In the genomic region with DNA sequence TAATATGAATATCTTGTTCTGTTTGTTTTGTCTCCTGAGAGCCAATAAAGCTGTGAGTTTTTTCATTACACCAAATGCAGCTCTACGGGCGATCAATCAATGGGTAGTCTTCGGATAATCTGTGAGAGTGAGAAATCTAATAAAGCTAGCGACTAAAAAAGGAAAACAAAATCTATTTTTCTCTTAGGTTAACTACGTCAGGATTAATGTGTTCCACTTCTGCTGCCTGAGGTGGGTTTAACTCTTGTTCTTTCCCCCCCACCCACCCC, we compare ENCODE assay signal across 10 cellular contexts.
DNase-seq lines count a peak whose midpoint lies in the region; ATAC-seq and TF ChIP-seq lines count a peak whose summit lies in the region.
"Had no signal": no experiment of that assay in that cellular context is flagged by ENCODE, and none has a peak within 500 bp of the region (broad histone marks: within the 10 kb centered on the region; RNA-seq: fewer than 3 reads in every experiment).

No MANE protein-coding gene starts in this region.

- TF ChIP-seq CTCF in Caco-2 (IDR thresholded peaks at IDR 0.05; ENCODE audit: insufficient read depth in 1 of 2, low read depth in 1 of 2, low read length in 1 of 2, severe bottlenecking in 1 of 2, unreplicated experiment in 1 of 2), result no peak

- no TSS peak for BruUV-seq in Caco-2 (replicated peaks; lab: Mats Ljungman, UMichigan)

- peak overlapping the region; percentile 77 for H3K9ac ChIP-seq in mucosa of stomach (ENCODE audit: low read length)

- H3K27me3 ChIP-seq in Caco-2 (replicated peaks; ENCODE audit: control insufficient read depth, insufficient read depth, low read length) (no peaks in the 10 kb centered on the region), mucosa of stomach (ENCODE audit: control insufficient read depth, insufficient read depth, low read length) (no peaks in the 10 kb centered on the region)

- no peak for ATAC-seq in central memory CD8-positive, alpha-beta T cell (replicated peaks; ENCODE audit: extremely low read depth, poor library complexity, severe bottlenecking)

- CTCF ChIA-PET in Caco-2 (lab: Charles Lee), result no interaction called here

- no peaks in the 10 kb centered on the region for H3K4me1 Mint-ChIP-seq in Caco-2 (ENCODE audit: low read depth, unreplicated experiment)
- H3K4me1 Mint-ChIP-seq in central memory CD8-positive, alpha-beta T cell, result peaks cover 50% of the 10 kb centered on the region

- H3K4me3 ChIP-seq in Caco-2 (ENCODE audit: low read depth, low read length), result peak overlapping the region; percentile 50
- H3K4me3 ChIP-seq in mucosa of stomach (ENCODE audit: low read length), result peak overlapping the region; percentile 43

- H3K4me3 Mint-ChIP-seq in Caco-2 (ENCODE audit: unreplicated experiment), result peak overlapping the region; percentile 80
- H3K4me3 Mint-ChIP-seq in central memory CD8-positive, alpha-beta T cell, result peak overlapping the region; percentile 83

- no peaks in the 10 kb centered on the region for H3K36me3 Mint-ChIP-seq in Caco-2 (ENCODE audit: insufficient read depth, unreplicated experiment)
- peaks cover 3% of the 10 kb centered on the region for H3K36me3 Mint-ChIP-seq in central memory CD8-positive, alpha-beta T cell (ENCODE audit: insufficient read depth)

- no peaks in the 10 kb centered on the region for H3K9me3 Mint-ChIP-seq in Caco-2 (ENCODE audit: unreplicated experiment)
- H3K9me3 Mint-ChIP-seq in central memory CD8-positive, alpha-beta T cell, result no peaks in the 10 kb centered on the region

- H3K4me1 ChIP-seq in Caco-2, result peaks cover 6% of the 10 kb centered on the region; the same call in 1 of the 2 replicates
- peaks cover 4% of the 10 kb centered on the region for H3K4me1 ChIP-seq in mucosa of stomach (ENCODE audit: control insufficient read depth, insufficient read depth, low read length)
- H3K4me1 ChIP-seq: esophagus muscularis mucosa had no signal

- H3K9me3 ChIP-seq in Caco-2, result no peaks in the 10 kb centered on the region
- no peaks in the 10 kb centered on the region for H3K9me3 ChIP-seq in KOPT-K1 (ENCODE audit: insufficient read depth, low read length, poor library complexity, severe bottlenecking)
- no peaks in the 10 kb centered on the region for H3K9me3 ChIP-seq in mucosa of stomach (ENCODE audit: control insufficient read depth, low read length)
- H3K9me3 ChIP-seq: esophagus muscularis mucosa had no signal

- intact Hi-C loops in Caco-2 (cut with micrococcal nuclease; ENCODE audit: unreplicated experiment), result no loop called here

- no peak for DNase-seq in Caco-2
- no peak for DNase-seq in central memory CD8-positive, alpha-beta T cell (ENCODE audit: low spot score in 2 of 2)
- DNase-seq in substantia nigra (lab: John Stamatoyannopoulos, UW), result no peak
- DNase-seq in putamen (ENCODE audit: low spot score), result no peak
- no peak for DNase-seq in NAMALWA (ENCODE audit: low spot score)
- DNase-seq in activated CD4-positive, alpha-beta T cell treated with anti-CD3 and anti-CD28 coated beads, Interleukin-2, amount 50 U/mL, for 1 hour, result no peak
- DNase-seq: Right ventricle myocardium superior had no signal

- POLR2A ChIA-PET in Caco-2 (lab: Charles Lee), result no interaction called here

- no peaks in the 10 kb centered on the region for H3K36me3 ChIP-seq in Caco-2 (ENCODE audit: control insufficient read depth, insufficient read depth, low read length)
- H3K36me3 ChIP-seq in KOPT-K1 (ENCODE audit: insufficient read depth, low read length), result peaks cover 9% of the 10 kb centered on the region
- H3K36me3 ChIP-seq in mucosa of stomach (ENCODE audit: control insufficient read depth, insufficient read depth, low read length), result no peaks in the 10 kb centered on the region
- H3K36me3 ChIP-seq: esophagus muscularis mucosa had no signal

- no peaks in the 10 kb centered on the region for H3K27me3 Mint-ChIP-seq in Caco-2 (ENCODE audit: insufficient read depth, unreplicated experiment)
- no peaks in the 10 kb centered on the region for H3K27me3 Mint-ChIP-seq in central memory CD8-positive, alpha-beta T cell

- H3K27ac ChIP-seq in KOPT-K1 (ENCODE audit: low read depth, low read length, poor library complexity, severe bottlenecking) (peak overlapping the region; percentile 87), substantia nigra (ENCODE audit: low read depth, low read length, poor library complexity, severe bottlenecking) (no peak overlapping the region)
- H3K27ac ChIP-seq: esophagus muscularis mucosa had no signal

- H3K27ac Mint-ChIP-seq in Caco-2 (ENCODE audit: unreplicated experiment), result peak overlapping the region; percentile 93
- H3K27ac Mint-ChIP-seq in central memory CD8-positive, alpha-beta T cell (ENCODE audit: low read depth), result peak overlapping the region; percentile 95
